8 cellular contexts compared by ENCODE assay signal in genomic region chr14:92794547-92794941, GRCh38. TPM values are rescaled to one million over a fixed set of nuclear protein-coding genes. Genes with fewer than 3 reads are reported as not detected.
DNase-seq lines count a peak whose midpoint lies in the region; ATAC-seq and TF ChIP-seq lines count a peak whose summit lies in the region.

No MANE protein-coding gene starts in this region.

- H4K20me1 ChIP-seq in neural progenitor cell (ENCODE audit: low read depth): no peaks in the 10 kb centered on the region

- peak overlapping the region; percentile 91 for H3K27ac Mint-ChIP-seq in T-helper 1 cell treated with Interleukin-12 subunit alpha and Interleukin-12 subunit beta and Interleukin-4 antibody, amounts not matched to agents 30 μg/mL and 1 μg/mL, for 36 hours
- H3K27ac Mint-ChIP-seq in neural progenitor cell: peak overlapping the region; percentile 86

- peak overlapping the region; percentile 94 for H3K4me2 ChIP-seq in neural progenitor cell

- peaks cover 8% of the 10 kb centered on the region for H3K27me3 Mint-ChIP-seq in T-helper 1 cell treated with Interleukin-12 subunit alpha and Interleukin-12 subunit beta and Interleukin-4 antibody, amounts not matched to agents 30 μg/mL and 1 μg/mL, for 36 hours (ENCODE audit: low read depth)
- H3K27me3 Mint-ChIP-seq in neural progenitor cell (ENCODE audit: insufficient read depth, low read depth): peaks cover 2% of the 10 kb centered on the region

- ATAC-seq in GM21786 (IDR thresholded peaks at IDR 0.05; ENCODE audit: unreplicated experiment): peak; percentile 4
- peak; percentile 9 for ATAC-seq in esophagus mucosa
- ATAC-seq in HG03457 (IDR thresholded peaks at IDR 0.05; ENCODE audit: unreplicated experiment): no peak
- ATAC-seq in GM21381 (IDR thresholded peaks at IDR 0.05; ENCODE audit: unreplicated experiment): no peak

- H3K27me3 ChIP-seq in ACC112 (ENCODE audit: insufficient read depth, low read length): no peaks in the 10 kb centered on the region
- no peaks in the 10 kb centered on the region for H3K27me3 ChIP-seq in neural progenitor cell

- peaks cover 20% of the 10 kb centered on the region for H3K4me1 Mint-ChIP-seq in T-helper 1 cell treated with Interleukin-12 subunit alpha and Interleukin-12 subunit beta and Interleukin-4 antibody, amounts not matched to agents 30 μg/mL and 1 μg/mL, for 36 hours (ENCODE audit: low read depth)
- H3K4me1 Mint-ChIP-seq in neural progenitor cell: peaks cover 27% of the 10 kb centered on the region

- H3K4me1 ChIP-seq in ACC112 (ENCODE audit: control insufficient read depth, insufficient read depth, low read length, unreplicated experiment) (peaks cover 20% of the 10 kb centered on the region), neural progenitor cell (peaks cover 6% of the 10 kb centered on the region)

- H3K36me3 ChIP-seq in ACC112 (ENCODE audit: insufficient read depth, low read length) (peaks cover 17% of the 10 kb centered on the region), neural progenitor cell (no peaks in the 10 kb centered on the region)

- H3K4me3 Mint-ChIP-seq in T-helper 1 cell treated with Interleukin-12 subunit alpha and Interleukin-12 subunit beta and Interleukin-4 antibody, amounts not matched to agents 30 μg/mL and 1 μg/mL, for 36 hours: peak overlapping the region; percentile 95
- H3K4me3 Mint-ChIP-seq in neural progenitor cell: peak overlapping the region; percentile 99

- H3K79me2 ChIP-seq in ACC112 (ENCODE audit: control insufficient read depth, insufficient read depth, low read length, unreplicated experiment) (peaks cover 44% of the 10 kb centered on the region), neural progenitor cell (ENCODE audit: low read depth) (peaks cover 24% of the 10 kb centered on the region)

- H3K9me3 Mint-ChIP-seq in T-helper 1 cell treated with Interleukin-12 subunit alpha and Interleukin-12 subunit beta and Interleukin-4 antibody, amounts not matched to agents 30 μg/mL and 1 μg/mL, for 36 hours: peaks cover 13% of the 10 kb centered on the region
- H3K9me3 Mint-ChIP-seq in neural progenitor cell: peaks cover 10% of the 10 kb centered on the region

- H3K27ac ChIP-seq in ACC112 (ENCODE audit: low read depth, low read length) (peak overlapping the region; percentile 74), neural progenitor cell (peak overlapping the region; percentile 76)

- no peak for TF ChIP-seq CTCF in neural progenitor cell (IDR thresholded peaks at IDR 0.05)

- peak overlapping the region; percentile 95 for H3K9ac ChIP-seq in neural progenitor cell

- H3K4me3 ChIP-seq in ACC112 (ENCODE audit: low read depth, low read length) (peak overlapping the region; percentile 91), neural progenitor cell (peak overlapping the region; percentile 91)

- peak; percentile 42 for DNase-seq in neural progenitor cell (ENCODE audit: low spot score)
- DNase-seq in GM19238 (ENCODE audit: insufficient read length, low spot score): no peak

- no peaks in the 10 kb centered on the region for H3K9me3 ChIP-seq in neural progenitor cell (ENCODE audit: low read depth)

- peaks cover 5% of the 10 kb centered on the region for H3F3A ChIP-seq in neural progenitor cell (ENCODE audit: low read depth)

- peak overlapping the region; percentile 26 for H2AFZ ChIP-seq in ACC112 (ENCODE audit: low read length, unreplicated experiment)
- H2AFZ ChIP-seq in neural progenitor cell (replicated peaks): peak overlapping the region; percentile 90

- peaks cover 13% of the 10 kb centered on the region for H3K36me3 Mint-ChIP-seq in T-helper 1 cell treated with Interleukin-12 subunit alpha and Interleukin-12 subunit beta and Interleukin-4 antibody, amounts not matched to agents 30 μg/mL and 1 μg/mL, for 36 hours (ENCODE audit: low read depth)
- peaks cover 5% of the 10 kb centered on the region for H3K36me3 Mint-ChIP-seq in neural progenitor cell

RNA-seq across cellular contexts. Expression of gene GOLGA5, which starts 0.4 kb away (rescaled TPM):
- 24.9 TPM for total RNA-seq in esophagus mucosa
- total RNA-seq in neural progenitor cell (ENCODE audit: low replicate concordance): 28.3 and 34.2 TPM in 2 replicates

RNA-seq across cellular contexts. Expression of gene LGMN, which starts 46.1 kb away (rescaled TPM):
- total RNA-seq in esophagus mucosa (27.4 TPM), neural progenitor cell (ENCODE audit: low replicate concordance) (71.8 and 87.0 TPM in 2 replicates)

Comparison
In these comparisons a context has a peak if more than half of its experiments do, and no peak if none do; other contexts are left out.
1. ATAC-seq: peak in GM21786 (single experiment) and esophagus mucosa (single experiment); none in HG03457 (single experiment) and GM21381 (single experiment).